ENCODE assay signal across 1 cellular context in genomic region chr10:125908813-125909212, GRCh38. TPM values are rescaled to one million over a fixed set of nuclear protein-coding genes. Genes with fewer than 3 reads are reported as not detected.
"Had no signal": no experiment of that assay in that cellular context is flagged by ENCODE, and none has a peak within 500 bp of the region (broad histone marks: within the 10 kb centered on the region; RNA-seq: fewer than 3 reads in every experiment).

No MANE protein-coding gene starts in this region.

RNA-seq across cellular contexts. Expression of gene FANK1, which starts 12.4 kb away (rescaled TPM):
- total RNA-seq: H1 had no signal
